In genomic region chr12:45687081-45688015, GRCh38 we compare ENCODE assay signal across 22 cellular contexts. TPM values are rescaled to one million over a fixed set of nuclear protein-coding genes. Genes with fewer than 3 reads are reported as not detected.
DNase-seq lines count a peak whose midpoint lies in the region; ATAC-seq, FAIRE-seq and TF ChIP-seq lines count a peak whose summit lies in the region.
"Had no signal": no experiment of that assay in that cellular context is flagged by ENCODE, and none has a peak within 500 bp of the region (broad histone marks: within the 10 kb centered on the region; RNA-seq: fewer than 3 reads in every experiment).

No MANE protein-coding gene starts in this region.

- H3K4me3 Mint-ChIP-seq in activated CD4-positive, alpha-beta T cell treated with anti-CD3 and anti-CD28 coated beads for 36 hours: no peak overlapping the region
- no peak overlapping the region for H3K4me3 Mint-ChIP-seq in MCF 10A (ENCODE audit: unreplicated experiment)
- H3K4me3 Mint-ChIP-seq: CD8-positive, alpha-beta T cell had no signal

- H2AK5ac ChIP-seq in mesendoderm (ENCODE audit: low read length): no peak overlapping the region

- no peak overlapping the region for H3K56ac ChIP-seq in mesendoderm (ENCODE audit: low read length)

- H3K36me3 ChIP-seq in breast epithelium: no peaks in the 10 kb centered on the region
- no peaks in the 10 kb centered on the region for H3K36me3 ChIP-seq in keratinocyte (ENCODE audit: control insufficient read depth in 2 of 2, extremely low read depth in 1 of 2, insufficient read depth in 2 of 2, low read length in 2 of 2)
- no peaks in the 10 kb centered on the region for H3K36me3 ChIP-seq in mesendoderm (ENCODE audit: control insufficient read depth, insufficient read depth, low read length)
- H3K36me3 ChIP-seq: SJCRH30 had no signal

- H3K79me2 ChIP-seq in keratinocyte (ENCODE audit: control insufficient read depth, insufficient read depth, low read length) (no peaks in the 10 kb centered on the region), mesendoderm (ENCODE audit: control insufficient read depth, insufficient read depth, low read length) (no peaks in the 10 kb centered on the region)

- H3K9me3 ChIP-seq in breast epithelium: no peaks in the 10 kb centered on the region
- H3K9me3 ChIP-seq in keratinocyte (ENCODE audit: control insufficient read depth, low read depth, low read length): no peaks in the 10 kb centered on the region
- H3K9me3 ChIP-seq: SJCRH30 had no signal

- no peak overlapping the region for H3K23ac ChIP-seq in mesendoderm (ENCODE audit: low read length)

- intact Hi-C loops in activated CD4-positive, alpha-beta T cell treated with anti-CD3 and anti-CD28 coated beads for 36 hours (cut with DNase I, micrococcal nuclease): no loop called here
- intact Hi-C loops in MCF 10A (cut with micrococcal nuclease) (no loop called here), breast epithelium (cut with DNase I; ENCODE audit: low total_unique reads) (no loop called here)

- CTCF ChIA-PET in activated CD4-positive, alpha-beta T cell treated with anti-CD3 and anti-CD28 coated beads for 36 hours (lab: Charles Lee): interaction anchor here (1.0 to 1.5 kb wide), 3 partner anchors 24 to 143 kb away, joined by 4 read pairs; no protein-coding TSS in a partner anchor
- CTCF ChIA-PET in MCF 10A (lab: Yijun Ruan, JAX): interaction anchor here (0.6 to 0.7 kb wide), 3 partner anchors 24 to 437 kb away, joined by 3 to 5 read pairs (median 3); no protein-coding TSS in a partner anchor

- TF ChIP-seq CTCF in MCF 10A (IDR thresholded peaks at IDR 0.05; ENCODE audit: unreplicated experiment): no peak
- TF ChIP-seq CTCF in breast epithelium (IDR thresholded peaks at IDR 0.05): no peak
- no peak for TF ChIP-seq CTCF in keratinocyte (optimal IDR thresholded peaks at IDR 0.05 in 1 of 3, IDR thresholded peaks at IDR 0.05 in 1 of 3, conservative IDR thresholded peaks at IDR 0.05 in 1 of 3; ENCODE audit: extremely low read depth in 1 of 3, insufficient read depth in 2 of 3, low read length in 3 of 3)

- H3K79me1 ChIP-seq in mesendoderm (ENCODE audit: low read length): no peaks in the 10 kb centered on the region

- H2BK15ac ChIP-seq in mesendoderm (replicated peaks; ENCODE audit: low read depth): no peak overlapping the region

- H3K9me3 Mint-ChIP-seq in activated CD4-positive, alpha-beta T cell treated with anti-CD3 and anti-CD28 coated beads for 36 hours (ENCODE audit: low read depth): no peaks in the 10 kb centered on the region
- H3K9me3 Mint-ChIP-seq in MCF 10A (ENCODE audit: unreplicated experiment): no peaks in the 10 kb centered on the region
- H3K9me3 Mint-ChIP-seq: CD8-positive, alpha-beta T cell had no signal

- no peak overlapping the region for H4K5ac ChIP-seq in mesendoderm (ENCODE audit: low read length)

- H3K4me1 ChIP-seq in breast epithelium (no peaks in the 10 kb centered on the region), keratinocyte (ENCODE audit: control insufficient read depth, extremely low read depth, insufficient read depth, low read length) (no peaks in the 10 kb centered on the region), mesendoderm (ENCODE audit: control insufficient read depth, low read depth, low read length) (no peaks in the 10 kb centered on the region)

- no peak overlapping the region for H3K4ac ChIP-seq in mesendoderm (ENCODE audit: low read depth, low read length)

- no peaks in the 10 kb centered on the region for H3K36me3 Mint-ChIP-seq in activated CD4-positive, alpha-beta T cell treated with anti-CD3 and anti-CD28 coated beads for 36 hours (ENCODE audit: low read depth)
- no peaks in the 10 kb centered on the region for H3K36me3 Mint-ChIP-seq in MCF 10A (ENCODE audit: insufficient read depth, unreplicated experiment)
- H3K36me3 Mint-ChIP-seq: CD8-positive, alpha-beta T cell had no signal

- peak; percentile 23 for FAIRE-seq in keratinocyte (lab: Jason Lieb, UNC)
- FAIRE-seq: GM12891, RCC 7860 had no signal

- no peaks in the 10 kb centered on the region for H3K27me3 ChIP-seq in breast epithelium
- H3K27me3 ChIP-seq in keratinocyte (ENCODE audit: control insufficient read depth, extremely low read depth, insufficient read depth, low read length): no peaks in the 10 kb centered on the region
- no peaks in the 10 kb centered on the region for H3K27me3 ChIP-seq in mesendoderm (ENCODE audit: insufficient read depth, low read length, poor library complexity)

- H3K27me3 Mint-ChIP-seq in activated CD4-positive, alpha-beta T cell treated with anti-CD3 and anti-CD28 coated beads for 36 hours: peaks cover 2% of the 10 kb centered on the region
- no peaks in the 10 kb centered on the region for H3K27me3 Mint-ChIP-seq in MCF 10A (ENCODE audit: insufficient read depth, unreplicated experiment)

- DNase-seq in activated CD4-positive, alpha-beta T cell treated with anti-CD3 and anti-CD28 coated beads for 36 hours: peak; percentile 32
- DNase-seq in activated CD4-positive, alpha-beta T cell treated with anti-CD3 and anti-CD28 coated beads for 4 hours: no peak
- DNase-seq in MCF 10A (ENCODE audit: unreplicated experiment) (no peak), breast epithelium (ENCODE audit: low spot score in 2 of 2) (no peak), keratinocyte (ENCODE audit: low read depth, low spot score) (no peak), cortex of kidney (lab: John Stamatoyannopoulos, UW) (no peak), mesendoderm (no peak)
- DNase-seq: 8988T; C1 segment of cervical spinal cord; Calu3; CD8-positive, alpha-beta T cell; DMS153; GOT3; HCEC 1CT; KG1; NCI-H1436 treated with DMSO at 0.1 percent for 48 hours; NCI-H1930; NCI-H748 treated with DMSO at 0.1 percent for 48 hours had no signal

- no peak overlapping the region for H3K18ac ChIP-seq in mesendoderm (ENCODE audit: low read length)

- no peaks in the 10 kb centered on the region for H4K20me1 ChIP-seq in keratinocyte (ENCODE audit: control insufficient read depth, extremely low read depth, insufficient read depth, low read length)

- H3K27ac ChIP-seq in breast epithelium: no peak overlapping the region
- H3K27ac ChIP-seq in keratinocyte (ENCODE audit: control insufficient read depth, insufficient read depth, low read length): no peak overlapping the region
- H3K27ac ChIP-seq in mesendoderm (ENCODE audit: low read depth, low read length): no peak overlapping the region
- H3K27ac ChIP-seq: SJCRH30 had no signal

- H3K9ac ChIP-seq in keratinocyte (ENCODE audit: control insufficient read depth, extremely low read depth, insufficient read depth, low read length) (no peak overlapping the region), mesendoderm (ENCODE audit: low read length) (no peak overlapping the region)

- H3K4me1 Mint-ChIP-seq in activated CD4-positive, alpha-beta T cell treated with anti-CD3 and anti-CD28 coated beads for 36 hours: peaks cover 10% of the 10 kb centered on the region
- H3K4me1 Mint-ChIP-seq in MCF 10A (ENCODE audit: insufficient read depth, unreplicated experiment): peaks cover 6% of the 10 kb centered on the region

- H3K27ac Mint-ChIP-seq in activated CD4-positive, alpha-beta T cell treated with anti-CD3 and anti-CD28 coated beads for 36 hours: no peak overlapping the region
- peak overlapping the region; percentile 50 for H3K27ac Mint-ChIP-seq in MCF 10A (ENCODE audit: low read depth, unreplicated experiment)
- H3K27ac Mint-ChIP-seq: CD8-positive, alpha-beta T cell had no signal

- no peak overlapping the region for H2BK120ac ChIP-seq in mesendoderm (ENCODE audit: low read depth, low read length)

- WGBS in mesendoderm (ENCODE audit: extremely low coverage, insufficient coverage, low lambda C conversion rate): no CpG with 5 or more reads among the region's 1 CpG

- H3K9me1 ChIP-seq in keratinocyte (ENCODE audit: control insufficient read depth, extremely low read depth, insufficient read depth, low read length): no peaks in the 10 kb centered on the region

- no peak overlapping the region for H2AFZ ChIP-seq in keratinocyte (ENCODE audit: control insufficient read depth, low read length)

- no TSS peak for BruUV-seq in MCF 10A (replicated peaks; lab: Mats Ljungman, UMichigan)

- peak; percentile 78 for ATAC-seq in activated CD4-positive, alpha-beta T cell treated with anti-CD3 and anti-CD28 coated beads for 36 hours
- ATAC-seq in GM18502 (IDR thresholded peaks at IDR 0.05; ENCODE audit: poor library complexity, unreplicated experiment): no peak
- ATAC-seq: CD8-positive, alpha-beta T cell had no signal

- no peak overlapping the region for H4K8ac ChIP-seq in mesendoderm (ENCODE audit: low read depth, low read length)

- TF ChIP-seq POLR2A in breast epithelium (IDR thresholded peaks at IDR 0.05): no peak

- dilution Hi-C loops in keratinocyte (cut with MboI; ENCODE audit: extremely low pct_ligation_motif_present, low sequenced_read_pairs): no loop called here

- POLR2A ChIA-PET in activated CD4-positive, alpha-beta T cell treated with anti-CD3 and anti-CD28 coated beads for 36 hours (lab: Charles Lee): no interaction called here
- POLR2A ChIA-PET in MCF 10A (lab: Yijun Ruan, JAX): interaction anchor here (1.7 kb wide), 1 partner anchor 13 kb away, joined by 5 read pairs; no protein-coding TSS in a partner anchor

- H3K4me3 ChIP-seq in breast epithelium: no peak overlapping the region
- no peak overlapping the region for H3K4me3 ChIP-seq in keratinocyte (ENCODE audit: control insufficient read depth in 2 of 3, extremely low read depth in 1 of 3, insufficient read depth in 2 of 3, low read depth in 1 of 3, low read length in 3 of 3)
- no peak overlapping the region for H3K4me3 ChIP-seq in mesendoderm (ENCODE audit: low read length)
- H3K4me3 ChIP-seq: SJCRH30 had no signal

- H2BK5ac ChIP-seq in mesendoderm (ENCODE audit: low read length): no peak overlapping the region

- H3K4me2 ChIP-seq in keratinocyte (ENCODE audit: control insufficient read depth, extremely low read depth, insufficient read depth, low read depth, low read length) (no peak overlapping the region), mesendoderm (ENCODE audit: low read length) (no peak overlapping the region)

RNA-seq across cellular contexts. Expression of gene ARID2, which starts 42.2 kb away (rescaled TPM):
- total RNA-seq in activated CD4-positive, alpha-beta T cell treated with anti-CD3 and anti-CD28 coated beads for 36 hours: 10 to 100 TPM; 24.2 to 28.2 TPM
- total RNA-seq in MCF 10A (2022) (21.9 and 29.8 TPM in 2 replicates), breast epithelium (10 to 100 TPM; 31.7 to 72.7 (median 48.8) TPM)
- 12.6 to 16.3 TPM (median 15.1 TPM) in 3 replicates for polyA plus RNA-seq in keratinocyte
- polyA plus RNA-seq in keratinocyte (2011; ENCODE audit: low read depth): 7.5 TPM
- polyA plus RNA-seq in keratinocyte (2011; cell fraction: cytosol; rRNA removed): 4.7 and 11.1 TPM in 2 replicates
- polyA plus RNA-seq in keratinocyte (2011; cell fraction: nucleus; rRNA removed): 23.6 and 24.8 TPM in 2 replicates
- 8.1 and 8.3 TPM in 2 replicates for polyA plus RNA-seq in keratinocyte (2012; ENCODE audit: low replicate concordance)
- 18.9 to 76.7 TPM (median 48.9 TPM) in 3 replicates for polyA minus RNA-seq in keratinocyte
- 13.4 TPM for polyA minus RNA-seq in keratinocyte (2011; cell fraction: cytosol; rRNA and poly(A)+ RNA removed)
- polyA minus RNA-seq in keratinocyte (2011; cell fraction: nucleus; rRNA and poly(A)+ RNA removed): 50.5 and 92.6 TPM in 2 replicates
- polyA plus RNA-seq in mesendoderm (2013, experiment 1 of 2): 15.0 TPM
- polyA plus RNA-seq in mesendoderm (2013, experiment 2 of 2): 14.5 TPM
